8 cellular contexts compared by ENCODE assay signal in genomic region chr10:24518981-24519597, GRCh38.
DNase-seq lines count a peak whose midpoint lies in the region; ATAC-seq and TF ChIP-seq lines count a peak whose summit lies in the region.

No MANE protein-coding gene starts in this region.

- peaks cover 13% of the 10 kb centered on the region for H3K4me1 Mint-ChIP-seq in CD8-positive, alpha-beta T cell (ENCODE audit: low read depth)

- H3K4me2 ChIP-seq in OCI-LY3 (ENCODE audit: low read length), result peak overlapping the region; percentile 89

- H3K36me3 ChIP-seq in CD8-positive, alpha-beta T cell (ENCODE audit: insufficient read depth, low read length), result no peaks in the 10 kb centered on the region
- H3K36me3 ChIP-seq in OCI-LY3 (replicated peaks; ENCODE audit: low read depth, low read length), result no peaks in the 10 kb centered on the region
- peaks cover 0 to 17% of the 10 kb centered on the region in 2 donors for H3K36me3 ChIP-seq in adrenal gland (replicated peaks in 1 of 2)
- peaks cover 0 to 81% (median 43%) of the 10 kb centered on the region in 9 donors for H3K36me3 ChIP-seq in heart left ventricle

- H3K4me1 ChIP-seq in CD8-positive, alpha-beta T cell (ENCODE audit: insufficient read depth, low read length), result peaks cover 9% of the 10 kb centered on the region
- H3K4me1 ChIP-seq in OCI-LY3 (ENCODE audit: low read length) (peaks cover 5% of the 10 kb centered on the region; the same call in 1 of the 2 replicates), adrenal gland (replicated peaks in 1 of 2) (peaks cover 0 to 6% of the 10 kb centered on the region in 2 donors), heart left ventricle (peaks cover 0 to 10% (median 2%) of the 10 kb centered on the region in 12 donors)

- CTCF ChIA-PET in CD8-positive, alpha-beta T cell (lab: Charles Lee), result interaction anchor here (0.6 to 2.4 kb wide), 16 partner anchors 11 to 1213 kb away, joined by 3 to 15 read pairs (median 4); no protein-coding TSS in a partner anchor

- no peaks in the 10 kb centered on the region for H3K36me3 Mint-ChIP-seq in CD8-positive, alpha-beta T cell

- H3K9ac ChIP-seq in OCI-LY3 (ENCODE audit: low read length), result peak overlapping the region; percentile 27; the same call in 1 of the 2 replicates

- no peak overlapping the region for H3K27ac Mint-ChIP-seq in CD8-positive, alpha-beta T cell

- no peaks in the 10 kb centered on the region for H3K27me3 ChIP-seq in CD8-positive, alpha-beta T cell (ENCODE audit: insufficient read depth, low read length)
- H3K27me3 ChIP-seq in OCI-LY3 (ENCODE audit: low read depth, low read length) (no peaks in the 10 kb centered on the region), adrenal gland (no peaks in the 10 kb centered on the region), heart left ventricle (no peaks in the 10 kb centered on the region)

- no peaks in the 10 kb centered on the region for H3K9me3 ChIP-seq in CD8-positive, alpha-beta T cell (ENCODE audit: low read length)
- no peaks in the 10 kb centered on the region for H3K9me3 ChIP-seq in OCI-LY3 (ENCODE audit: insufficient read depth, low read length)
- no peaks in the 10 kb centered on the region for H3K9me3 ChIP-seq in adrenal gland (replicated peaks in 1 of 3)
- H3K9me3 ChIP-seq in heart left ventricle, result no peaks in the 10 kb centered on the region

- DNase-seq in CD8-positive, alpha-beta T cell, result peak in 2 of 7 experiments; percentile 19 to 27
- DNase-seq in H4 (ENCODE audit: low spot score), result peak; percentile 18
- DNase-seq in adrenal gland, result peak; percentile 54 to 85 (median 80)
- peak in 4 of 5 donors; percentile 46 to 69 (median 60) for DNase-seq in heart left ventricle
- peak; percentile 8 for DNase-seq in pulmonary artery endothelial cell (ENCODE audit: low read depth, low spot score)
- DNase-seq in NK-92 (lab: John Stamatoyannopoulos, UW; ENCODE audit: unreplicated experiment), result no peak

- intact Hi-C loops in CD8-positive, alpha-beta T cell (cut with DNase I, micrococcal nuclease), result loop anchor here (5.0 kb wide), 2 partner anchors 1202 to 1207 kb away; no protein-coding TSS in a partner anchor
- intact Hi-C loops in adrenal gland (cut with DNase I) (loop anchor here in 1 of 2 donors (5.0 kb wide), 1 partner anchor 527 kb away; no protein-coding TSS in a partner anchor), heart left ventricle (cut with DNase I) (loop anchor here in 9 of 10 donors (2.0 to 10.0 kb wide), 11 partner anchors 134 to 1362 kb away; no protein-coding TSS in a partner anchor)

- H3K4me3 ChIP-seq in CD8-positive, alpha-beta T cell (ENCODE audit: low read depth, low read length), result no peak overlapping the region
- H3K4me3 ChIP-seq in OCI-LY3 (ENCODE audit: low read length) (peak overlapping the region; percentile 74), adrenal gland (no peak overlapping the region), heart left ventricle (no peak overlapping the region)

- no peaks in the 10 kb centered on the region for H3K9me3 Mint-ChIP-seq in CD8-positive, alpha-beta T cell

- POLR2A ChIA-PET in CD8-positive, alpha-beta T cell (lab: Charles Lee), result no interaction called here

- H3K27ac ChIP-seq in CD8-positive, alpha-beta T cell (ENCODE audit: low read depth, low read length), result no peak overlapping the region
- no peak overlapping the region for H3K27ac ChIP-seq in OCI-LY3 (ENCODE audit: low read length)
- H3K27ac ChIP-seq in adrenal gland, result peak overlapping the region in 1 of 5 donors; percentile 11
- no peak overlapping the region for H3K27ac ChIP-seq in heart left ventricle

- H2AFZ ChIP-seq in OCI-LY3 (ENCODE audit: low read depth, low read length), result no peak overlapping the region; the same call in 1 of the 2 replicates

- TF ChIP-seq POLR2A in adrenal gland (IDR thresholded peaks at IDR 0.05) (no peak), heart left ventricle (IDR thresholded peaks at IDR 0.05) (no peak)

- peak; percentile 52 for TF ChIP-seq CTCF in CD8-positive, alpha-beta T cell (IDR thresholded peaks at IDR 0.05)
- TF ChIP-seq CTCF in OCI-LY3 (IDR thresholded peaks at IDR 0.05; ENCODE audit: low read depth, low read length) (peak; percentile 73), adrenal gland (IDR thresholded peaks at IDR 0.05) (peak; percentile 62 to 78 (median 68)), heart left ventricle (IDR thresholded peaks at IDR 0.05) (peak; percentile 62 to 84 (median 74))

- H3K27me3 Mint-ChIP-seq in CD8-positive, alpha-beta T cell (ENCODE audit: low read depth), result no peaks in the 10 kb centered on the region

- no peaks in the 10 kb centered on the region for H4K20me1 ChIP-seq in OCI-LY3 (ENCODE audit: insufficient read depth, low read length)

- no peaks in the 10 kb centered on the region for H3K79me2 ChIP-seq in OCI-LY3 (ENCODE audit: low read length)

- WGBS in adrenal gland, 4 donors, result 8 to 14% (median 12%) methylated on average over 15 of the region's 15 CpGs
- WGBS in heart left ventricle, 4 donors, result 20 to 31% (median 24%) methylated on average over 15 of the region's 15 CpGs

- H3K4me3 Mint-ChIP-seq in CD8-positive, alpha-beta T cell, result peak overlapping the region; percentile 70

- ATAC-seq in CD8-positive, alpha-beta T cell, result no peak
- peak; percentile 40 to 82 (median 66) for ATAC-seq in heart left ventricle
- ATAC-seq in HG02642 (IDR thresholded peaks at IDR 0.05; ENCODE audit: poor library complexity, unreplicated experiment), result no peak

Comparison
In these comparisons a context has a peak if more than half of its experiments do, and no peak if none do; other contexts are left out.
1. ATAC-seq: peak in heart left ventricle (4 of 4); none in CD8-positive, alpha-beta T cell (single experiment) and HG02642 (single experiment).
2. Peak in every context shown above with its lines, with median percentiles within 50 percentile points of each other: CTCF ChIP-seq.